ENCODE assay signal across 1 cellular context in genomic region chr10:124791378-124792348, GRCh38.
TF ChIP-seq lines count a peak whose summit lies in the region.

Gene EEF1AKMT2 (minus strand): TSS chr10:124791887. CDS start chr10:124791833, 54 bp downstream.

TF ChIP-seq in K562, 482 proteins besides CTCF, POLR2A, EP300 and RAD21 (continued from another document and continues in another):
- TF ChIP-seq USF2 (CRISPR knock-in tag; IDR thresholded peaks at IDR 0.05) = no peak
- TF ChIP-seq NELFE (IDR thresholded peaks at IDR 0.05; ENCODE audit: insufficient read depth, insufficient read length) = no peak
- TF ChIP-seq KLF13 (tag; IDR thresholded peaks at IDR 0.05; ENCODE audit: borderline replicate concordance, low read depth) = no peak
- peak; percentile 66 for TF ChIP-seq HDAC2 (IDR thresholded peaks at IDR 0.05)
- TF ChIP-seq ZNF280B (CRISPR knock-in tag; IDR thresholded peaks at IDR 0.05) = no peak
- TF ChIP-seq TGIF2 (CRISPR knock-in tag; IDR thresholded peaks at IDR 0.05) = peak; percentile 66; the same call in 1 of the 2 replicates
- peak; percentile 69 to 74 for TF ChIP-seq NRF1 (conservative IDR thresholded peaks at IDR 0.05 in 1 of 2, IDR thresholded peaks at IDR 0.05 in 1 of 2)
- TF ChIP-seq ZNF57 (CRISPR knock-in tag; IDR thresholded peaks at IDR 0.05) = no peak
- peak; percentile 82 for TF ChIP-seq ZNF12 (CRISPR knock-in tag; IDR thresholded peaks at IDR 0.05)
- no peak for TF ChIP-seq ERF (CRISPR knock-in tag; IDR thresholded peaks at IDR 0.05)
- peak; percentile 98 for TF ChIP-seq ZBTB1 (CRISPR knock-in tag; IDR thresholded peaks at IDR 0.05; ENCODE audit: borderline replicate concordance, low read depth)
- peak; percentile 68; the same call in 1 of the 2 replicates for TF ChIP-seq ZNF511 (CRISPR knock-in tag; IDR thresholded peaks at IDR 0.05)
- peak; percentile 84 for TF ChIP-seq HNRNPLL (IDR thresholded peaks at IDR 0.05; ENCODE audit: low read depth, low read length, poor library complexity, severe bottlenecking)
- TF ChIP-seq GATAD2A (IDR thresholded peaks at IDR 0.05) = 0 out of 2 replicates have a peak, but pooled peaks have one; percentile 15
- no peak for TF ChIP-seq SIRT6 (IDR thresholded peaks at IDR 0.05; ENCODE audit: low read depth, low read length)
- 0 out of 2 replicates have a peak, but pooled peaks have one; percentile 42 for TF ChIP-seq FOXK1 (CRISPR knock-in tag; IDR thresholded peaks at IDR 0.05; ENCODE audit: borderline replicate concordance)
- TF ChIP-seq SRSF1 (IDR thresholded peaks at IDR 0.05; ENCODE audit: low read depth, low read length) = no peak
- no peak for TF ChIP-seq ZNF253 (CRISPR knock-in tag; conservative IDR thresholded peaks at IDR 0.05)
- TF ChIP-seq PPARD (CRISPR knock-in tag; IDR thresholded peaks at IDR 0.05) = no peak
- TF ChIP-seq, protein P1, sequence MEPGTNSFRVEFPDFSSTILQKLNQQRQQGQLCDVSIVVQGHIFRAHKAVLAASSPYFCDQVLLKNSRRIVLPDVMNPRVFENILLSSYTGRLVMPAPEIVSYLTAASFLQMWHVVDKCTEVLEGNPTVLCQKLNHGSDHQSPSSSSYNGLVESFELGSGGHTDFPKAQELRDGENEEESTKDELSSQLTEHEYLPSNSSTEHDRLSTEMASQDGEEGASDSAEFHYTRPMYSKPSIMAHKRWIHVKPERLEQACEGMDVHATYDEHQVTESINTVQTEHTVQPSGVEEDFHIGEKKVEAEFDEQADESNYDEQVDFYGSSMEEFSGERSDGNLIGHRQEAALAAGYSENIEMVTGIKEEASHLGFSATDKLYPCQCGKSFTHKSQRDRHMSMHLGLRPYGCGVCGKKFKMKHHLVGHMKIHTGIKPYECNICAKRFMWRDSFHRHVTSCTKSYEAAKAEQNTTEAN (CRISPR knock-in tag; IDR thresholded peaks at IDR 0.05) = no peak
- no peak for TF ChIP-seq PCBP2 (IDR thresholded peaks at IDR 0.05; ENCODE audit: low read depth, low read length, poor library complexity, severe bottlenecking)
- TF ChIP-seq MBD2 (IDR thresholded peaks at IDR 0.05; ENCODE audit: borderline replicate concordance, low read depth) = peak; percentile 60; the same call in 1 of the 2 replicates
- no peak for TF ChIP-seq BMI1 (IDR thresholded peaks at IDR 0.05; ENCODE audit: low read length)
- TF ChIP-seq, protein P2, sequence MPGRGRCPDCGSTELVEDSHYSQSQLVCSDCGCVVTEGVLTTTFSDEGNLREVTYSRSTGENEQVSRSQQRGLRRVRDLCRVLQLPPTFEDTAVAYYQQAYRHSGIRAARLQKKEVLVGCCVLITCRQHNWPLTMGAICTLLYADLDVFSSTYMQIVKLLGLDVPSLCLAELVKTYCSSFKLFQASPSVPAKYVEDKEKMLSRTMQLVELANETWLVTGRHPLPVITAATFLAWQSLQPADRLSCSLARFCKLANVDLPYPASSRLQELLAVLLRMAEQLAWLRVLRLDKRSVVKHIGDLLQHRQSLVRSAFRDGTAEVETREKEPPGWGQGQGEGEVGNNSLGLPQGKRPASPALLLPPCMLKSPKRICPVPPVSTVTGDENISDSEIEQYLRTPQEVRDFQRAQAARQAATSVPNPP (IDR thresholded peaks at IDR 0.05; ENCODE audit: borderline replicate concordance, insufficient read depth, insufficient read length) = no peak
- TF ChIP-seq ZNF23 (CRISPR knock-in tag; IDR thresholded peaks at IDR 0.05) = no peak
- TF ChIP-seq RNF2 (IDR thresholded peaks at IDR 0.05) = peak; percentile 21; the same call in 1 of the 2 replicates
- no peak for TF ChIP-seq ZNF655 (CRISPR knock-in tag; IDR thresholded peaks at IDR 0.05)
- TF ChIP-seq PHB (CRISPR knock-in tag; IDR thresholded peaks at IDR 0.05) = no peak
- no peak for TF ChIP-seq NFE2 (IDR thresholded peaks at IDR 0.05; ENCODE audit: low read depth)
- peak; percentile 82 for TF ChIP-seq GTF2E2 (tag; IDR thresholded peaks at IDR 0.05)
- TF ChIP-seq FOXJ2 (tag; IDR thresholded peaks at IDR 0.05) = no peak
- no peak for TF ChIP-seq E2F4 (CRISPR knock-in tag; IDR thresholded peaks at IDR 0.05; ENCODE audit: low read depth)
- TF ChIP-seq NR3C1 (CRISPR knock-in tag; IDR thresholded peaks at IDR 0.05) = peak; percentile 79
- no peak for TF ChIP-seq DLX4 (CRISPR knock-in tag; IDR thresholded peaks at IDR 0.05)
- TF ChIP-seq ZNF282 (CRISPR knock-in tag; IDR thresholded peaks at IDR 0.05) = no peak
- TF ChIP-seq HNRNPUL1 (IDR thresholded peaks at IDR 0.05; ENCODE audit: low read length) = no peak
- TF ChIP-seq GTF3C2 (IDR thresholded peaks at IDR 0.05; ENCODE audit: borderline replicate concordance, extremely low read depth, insufficient read length) = no peak
- no peak for TF ChIP-seq ZNF407 (IDR thresholded peaks at IDR 0.05; ENCODE audit: low read depth)
- TF ChIP-seq, protein P3, sequence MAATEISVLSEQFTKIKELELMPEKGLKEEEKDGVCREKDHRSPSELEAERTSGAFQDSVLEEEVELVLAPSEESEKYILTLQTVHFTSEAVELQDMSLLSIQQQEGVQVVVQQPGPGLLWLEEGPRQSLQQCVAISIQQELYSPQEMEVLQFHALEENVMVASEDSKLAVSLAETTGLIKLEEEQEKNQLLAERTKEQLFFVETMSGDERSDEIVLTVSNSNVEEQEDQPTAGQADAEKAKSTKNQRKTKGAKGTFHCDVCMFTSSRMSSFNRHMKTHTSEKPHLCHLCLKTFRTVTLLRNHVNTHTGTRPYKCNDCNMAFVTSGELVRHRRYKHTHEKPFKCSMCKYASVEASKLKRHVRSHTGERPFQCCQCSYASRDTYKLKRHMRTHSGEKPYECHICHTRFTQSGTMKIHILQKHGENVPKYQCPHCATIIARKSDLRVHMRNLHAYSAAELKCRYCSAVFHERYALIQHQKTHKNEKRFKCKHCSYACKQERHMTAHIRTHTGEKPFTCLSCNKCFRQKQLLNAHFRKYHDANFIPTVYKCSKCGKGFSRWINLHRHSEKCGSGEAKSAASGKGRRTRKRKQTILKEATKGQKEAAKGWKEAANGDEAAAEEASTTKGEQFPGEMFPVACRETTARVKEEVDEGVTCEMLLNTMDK (IDR thresholded peaks at IDR 0.05; ENCODE audit: borderline replicate concordance, insufficient read depth, low read depth, low read length, poor library complexity, severe bottlenecking) = peak; percentile 24
